ENCODE assay signal across 8 cellular contexts in the genomic region with DNA sequence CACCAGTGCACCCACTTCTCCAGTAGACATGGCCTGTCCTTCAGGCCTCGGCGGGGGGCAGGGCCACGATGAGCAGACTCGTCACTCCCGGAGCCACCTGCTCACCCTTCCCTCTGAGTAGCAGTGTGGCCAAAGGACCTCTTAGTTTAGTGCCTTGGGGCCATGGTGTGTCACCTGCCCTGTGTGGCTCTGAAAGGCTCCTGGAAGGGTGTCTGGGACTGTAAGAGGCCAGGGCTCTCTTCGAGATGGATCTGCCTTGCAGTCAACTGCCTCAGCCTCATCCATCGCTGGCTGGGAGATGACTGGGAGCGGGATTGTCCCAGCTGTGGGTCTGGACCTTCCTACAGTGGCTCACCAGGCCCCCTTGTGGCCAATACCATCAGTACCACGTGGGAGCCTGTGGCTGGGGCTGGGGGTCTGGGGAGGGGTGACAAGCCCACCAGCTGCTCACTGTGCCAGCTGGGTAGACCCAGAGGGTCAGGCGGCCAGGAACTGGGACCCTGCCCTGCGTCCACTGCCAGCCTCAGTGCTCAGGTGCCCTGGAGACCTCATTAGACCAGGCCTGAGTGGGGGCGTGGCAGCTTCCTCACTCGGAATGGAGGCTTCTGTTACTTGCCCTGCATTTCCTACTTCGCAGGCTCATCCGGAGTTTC.
DNase-seq lines count a peak whose midpoint lies in the region; ATAC-seq, FAIRE-seq and TF ChIP-seq lines count a peak whose summit lies in the region.

No MANE protein-coding gene starts in this region.

- H3K9me3 Mint-ChIP-seq in astrocyte (ENCODE audit: unreplicated experiment) (peaks cover 14% of the 10 kb centered on the region), type B pancreatic cell (no peaks in the 10 kb centered on the region)

- H3K27ac ChIP-seq in OCI-LY3 (ENCODE audit: low read length) = peak overlapping the region; percentile 79
- no peak overlapping the region for H3K27ac ChIP-seq in astrocyte (ENCODE audit: low read depth, low read length)

- TF ChIP-seq CTCF in OCI-LY3 (IDR thresholded peaks at IDR 0.05; ENCODE audit: low read depth, low read length) (peak; percentile 68), astrocyte (IDR thresholded peaks at IDR 0.05; ENCODE audit: insufficient read depth, low read depth, low read length) (peak; percentile 34), type B pancreatic cell (conservative IDR thresholded peaks at IDR 0.05) (peak; percentile 83)

- H3K27me3 Mint-ChIP-seq in astrocyte (ENCODE audit: low read depth, unreplicated experiment) = peaks cover 12% of the 10 kb centered on the region
- no peaks in the 10 kb centered on the region for H3K27me3 Mint-ChIP-seq in type B pancreatic cell

- H3K27ac Mint-ChIP-seq in astrocyte (ENCODE audit: unreplicated experiment) = no peak overlapping the region
- peak overlapping the region; percentile 79 for H3K27ac Mint-ChIP-seq in type B pancreatic cell

- H3K4me1 ChIP-seq in OCI-LY3 (ENCODE audit: low read length) = peaks cover 32% of the 10 kb centered on the region
- peaks cover 6% of the 10 kb centered on the region for H3K4me1 ChIP-seq in astrocyte (ENCODE audit: insufficient read depth, low read length)

- DNase-seq in NCI-H748 (lab: John Stamatoyannopoulos, UW; ENCODE audit: unreplicated experiment) (peak; percentile 50), NCI-H748 treated with DMSO at 0.1 percent for 48 hours (lab: John Stamatoyannopoulos, UW) (no peak), astrocyte (ENCODE audit: low read depth) (no peak), left kidney (ENCODE audit: low read depth, low spot score) (peak; percentile 72), type B pancreatic cell (ENCODE audit: extremely low spot score, unreplicated experiment) (no peak), NCI-H2227 (lab: John Stamatoyannopoulos, UW; ENCODE audit: unreplicated experiment) (no peak)

- no peaks in the 10 kb centered on the region for H3K79me2 ChIP-seq in OCI-LY3 (ENCODE audit: low read length)
- no peaks in the 10 kb centered on the region for H3K79me2 ChIP-seq in astrocyte (ENCODE audit: insufficient read depth, low read length)

- peaks cover 5% of the 10 kb centered on the region for H3K36me3 Mint-ChIP-seq in astrocyte (ENCODE audit: low read depth, unreplicated experiment)
- no peaks in the 10 kb centered on the region for H3K36me3 Mint-ChIP-seq in type B pancreatic cell

- no peak for ATAC-seq in GM21528 (IDR thresholded peaks at IDR 0.05; ENCODE audit: low FRiP score, unreplicated experiment)

- H3K36me3 ChIP-seq in OCI-LY3 (replicated peaks; ENCODE audit: low read depth, low read length) (no peaks in the 10 kb centered on the region), astrocyte (ENCODE audit: insufficient read depth, low read length) (no peaks in the 10 kb centered on the region)

- H2AFZ ChIP-seq in OCI-LY3 (ENCODE audit: low read depth, low read length) (no peak overlapping the region), astrocyte (ENCODE audit: low read depth, low read length) (no peak overlapping the region)

- H3K4me3 Mint-ChIP-seq in astrocyte (ENCODE audit: unreplicated experiment) (no peak overlapping the region), type B pancreatic cell (no peak overlapping the region)

- H3K27me3 ChIP-seq in OCI-LY3 (ENCODE audit: low read depth, low read length) (no peaks in the 10 kb centered on the region), astrocyte (ENCODE audit: insufficient read depth, low read length) (peaks cover 3% of the 10 kb centered on the region)

- no peak for FAIRE-seq in astrocyte (lab: Jason Lieb, UNC)

- no peaks in the 10 kb centered on the region for H3K9me3 ChIP-seq in OCI-LY3 (ENCODE audit: insufficient read depth, low read length)
- no peaks in the 10 kb centered on the region for H3K9me3 ChIP-seq in astrocyte (ENCODE audit: insufficient read depth, low read depth, low read length)

- H4K20me1 ChIP-seq in OCI-LY3 (ENCODE audit: insufficient read depth, low read length) = no peaks in the 10 kb centered on the region
- H4K20me1 ChIP-seq in astrocyte (ENCODE audit: insufficient read depth, low read length) = no peaks in the 10 kb centered on the region

- H3K4me3 ChIP-seq in OCI-LY3 (ENCODE audit: low read length) = no peak overlapping the region; the same call in 1 of the 2 replicates
- H3K4me3 ChIP-seq in astrocyte (ENCODE audit: insufficient read depth, low read depth, low read length) = no peak overlapping the region

- H3K4me2 ChIP-seq in OCI-LY3 (ENCODE audit: low read length) = peak overlapping the region; percentile 84
- no peak overlapping the region for H3K4me2 ChIP-seq in astrocyte (ENCODE audit: low read length)

- H3K4me1 Mint-ChIP-seq in astrocyte (ENCODE audit: low read depth, unreplicated experiment) (peaks cover 21% of the 10 kb centered on the region), type B pancreatic cell (ENCODE audit: unreplicated experiment) (peaks cover 31% of the 10 kb centered on the region)

- peak overlapping the region; percentile 30; the same call in 1 of the 2 replicates for H3K9ac ChIP-seq in OCI-LY3 (ENCODE audit: low read length)
- no peak overlapping the region for H3K9ac ChIP-seq in astrocyte (ENCODE audit: low read length)

Comparison
In these comparisons a context has a peak if more than half of its experiments do, and no peak if none do; other contexts are left out.
1. DNase-seq: peak in NCI-H748 (single experiment) and left kidney (single experiment); none in NCI-H748 treated with DMSO at 0.1 percent for 48 hours (single experiment), astrocyte (single experiment), type B pancreatic cell (single experiment) and NCI-H2227 (single experiment).
2. Peak in every context shown above with its lines, with median percentiles within 50 percentile points of each other: CTCF ChIP-seq.